Comparison of ENCODE assay signal across 8 cellular contexts in the genomic region with DNA sequence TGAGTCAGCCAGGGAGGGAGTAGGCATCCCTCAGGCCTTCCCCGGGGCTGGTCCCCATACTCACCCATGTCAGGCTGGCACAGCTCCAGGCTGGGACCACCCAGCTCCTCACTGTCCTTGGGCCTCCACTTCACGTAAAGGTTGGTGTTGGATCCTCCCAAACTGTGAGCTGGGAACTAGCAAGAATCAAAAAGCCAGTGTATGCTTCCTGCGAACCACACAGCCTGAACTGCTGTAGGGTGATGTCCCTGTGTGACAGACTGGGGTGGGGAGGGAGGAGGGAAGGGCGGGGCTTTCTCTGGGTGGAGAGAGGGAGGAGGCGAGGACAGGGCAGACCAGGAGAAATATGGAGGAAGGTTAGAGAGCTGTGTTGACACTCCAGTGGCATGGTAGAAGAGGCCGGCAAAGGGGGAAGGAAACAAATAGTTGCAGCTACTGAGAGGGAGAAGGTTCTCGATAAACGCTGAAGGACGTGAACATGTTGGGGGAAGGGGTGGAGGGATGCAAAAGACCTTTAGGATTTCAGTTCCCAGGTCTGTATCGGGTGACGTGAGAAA.
A peak's percentile ranks its signal among the peaks of the same experiment; 100 is the strongest.
DNase-seq lines count a peak whose midpoint lies in the region; ATAC-seq and TF ChIP-seq lines count a peak whose summit lies in the region.

No MANE protein-coding gene starts in this region.

- TF ChIP-seq CTCF in choroid plexus epithelial cell (conservative IDR thresholded peaks at IDR 0.05; ENCODE audit: low read depth, low read length): no peak

- peak overlapping the region; percentile 84 for H3K4me3 ChIP-seq in choroid plexus epithelial cell (ENCODE audit: low read depth, low read length)

- DNase-seq in AG08395 (ENCODE audit: low spot score) (peak; percentile 90), NCI-H345 (lab: John Stamatoyannopoulos, UW) (peak; percentile 88), choroid plexus epithelial cell (ENCODE audit: low read depth) (peak; percentile 92), left kidney (ENCODE audit: low read depth, low spot score) (peak; percentile 91)
- DNase-seq in activated CD4-positive, alpha-beta T cell treated with anti-CD3 and anti-CD28 coated beads for 1 hour: peak; percentile 64
- peak; percentile 70 for DNase-seq in stimulated activated CD4-positive, alpha-beta T cell treated with anti-CD3 and anti-CD28 coated beads, Interleukin-2, amount 100 ng/mL, for 4 hours (ENCODE audit: low read depth)

- ATAC-seq in GM18909 (IDR thresholded peaks at IDR 0.05; ENCODE audit: poor library complexity, unreplicated experiment) (peak; percentile 52), HG03159 (IDR thresholded peaks at IDR 0.05; ENCODE audit: unreplicated experiment) (peak; percentile 34)

Comparison
In these comparisons a context has a peak if more than half of its experiments do, and no peak if none do; other contexts are left out.
1. Peak in every context shown above with its lines: DNase-seq, ATAC-seq and H3K4me3 ChIP-seq.